ENCODE assay signal across 9 cellular contexts in the genomic region with DNA sequence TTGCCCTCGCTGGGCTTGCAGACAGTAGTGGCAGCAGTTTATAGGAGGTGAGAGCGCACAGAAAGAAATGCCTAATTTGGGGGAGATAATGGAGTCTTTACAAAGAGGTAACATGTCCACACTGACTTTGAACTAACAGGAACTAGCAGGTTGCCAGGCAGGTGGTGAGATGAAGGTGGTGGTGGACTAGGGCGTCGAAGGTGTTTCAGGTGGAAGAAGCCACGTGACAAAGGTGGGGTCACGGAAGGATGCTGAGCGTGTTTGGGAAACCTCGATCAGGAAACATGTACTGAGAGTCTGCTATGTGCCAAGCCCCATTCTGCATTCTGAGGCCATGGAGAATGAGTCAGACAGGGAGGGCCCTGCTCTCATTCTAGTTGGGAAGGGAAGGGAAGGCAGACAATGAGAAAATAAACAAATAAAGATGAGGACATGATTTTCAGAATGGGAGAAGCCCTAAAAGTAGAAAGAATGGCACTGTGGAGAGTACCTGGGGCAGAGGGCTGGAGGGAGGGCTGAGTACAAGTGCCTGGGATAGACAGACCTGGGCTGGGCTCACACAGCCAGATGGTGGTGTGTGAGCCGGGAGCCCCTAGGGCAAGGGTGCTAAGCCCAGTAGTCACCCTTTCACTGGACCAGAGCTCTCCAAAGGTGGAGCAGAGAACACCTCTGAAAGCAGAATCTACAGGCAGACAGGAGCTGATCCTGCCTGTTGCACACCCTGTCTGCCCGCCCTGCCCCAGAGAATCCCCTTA. TPM values are rescaled to one million over a fixed set of nuclear protein-coding genes. Genes with fewer than 3 reads are reported as not detected.
DNase-seq lines count a peak whose midpoint lies in the region; TF ChIP-seq lines count a peak whose summit lies in the region.
"Had no signal": no experiment of that assay in that cellular context is flagged by ENCODE, and none has a peak within 500 bp of the region (broad histone marks: within the 10 kb centered on the region; RNA-seq: fewer than 3 reads in every experiment).

No MANE protein-coding gene starts in this region.

- in situ Hi-C loops in mammary epithelial cell (cut with MboI; ENCODE audit: low sequenced_read_pairs in 2 of 2), result loop anchor here in 1 of 2 donors (25.0 kb wide), 1 partner anchor 132 kb away; a partner anchor contains a TSS

- peak overlapping the region; percentile 10 for H3K4me2 ChIP-seq in mammary epithelial cell (ENCODE audit: insufficient read depth, low read depth, low read length)

- no peaks in the 10 kb centered on the region for H3K36me3 ChIP-seq in mammary epithelial cell (ENCODE audit: insufficient read depth, low read length)
- H3K36me3 ChIP-seq in right atrium auricular region, result no peaks in the 10 kb centered on the region
- peaks cover 4 to 13% (median 11%) of the 10 kb centered on the region in 3 donors for H3K36me3 ChIP-seq in tibial artery

- 68% methylated on average over 10 of the region's 10 CpGs for WGBS in mammary epithelial cell (ENCODE audit: low coverage, missing lambda C conversion rate)

- H4K20me1 ChIP-seq in mammary epithelial cell (ENCODE audit: insufficient read depth, low read length), result no peaks in the 10 kb centered on the region

- H3K4me1 ChIP-seq in mammary epithelial cell (ENCODE audit: insufficient read depth, low read length) (peaks cover 13% of the 10 kb centered on the region), right atrium auricular region (peaks cover 0 to 16% of the 10 kb centered on the region in 2 donors), tibial artery (peaks cover 0 to 28% (median 14%) of the 10 kb centered on the region in 4 donors)

- H3K27ac Mint-ChIP-seq in HFFc6, result peak overlapping the region; percentile 68
- H3K27ac Mint-ChIP-seq: activated naive CD8-positive, alpha-beta T cell treated with anti-CD3 and anti-CD28 coated beads for 36 hours; T-helper 2 cell treated with Interferon-gamma antibody and Interleukin-4, amounts not matched to agents 5 μg/mL and 100 μg/mL, for 36 hours had no signal

- BruUV-seq in mammary epithelial cell (replicated peaks; lab: Mats Ljungman, UMichigan), result no TSS peak

- no peaks in the 10 kb centered on the region for H3K36me3 Mint-ChIP-seq in HFFc6 (ENCODE audit: low read depth)
- H3K36me3 Mint-ChIP-seq: activated naive CD8-positive, alpha-beta T cell treated with anti-CD3 and anti-CD28 coated beads for 36 hours had no signal

- H3K79me2 ChIP-seq in mammary epithelial cell (ENCODE audit: insufficient read depth, low read length), result no peaks in the 10 kb centered on the region

- H3K9me3 ChIP-seq in mammary epithelial cell (replicated peaks; ENCODE audit: insufficient read depth, low read length) (no peaks in the 10 kb centered on the region), right atrium auricular region (no peaks in the 10 kb centered on the region), tibial artery (no peaks in the 10 kb centered on the region)

- H2AFZ ChIP-seq in mammary epithelial cell (ENCODE audit: low read depth, low read length), result peak overlapping the region; percentile 47

- H3K27ac ChIP-seq in mammary epithelial cell (ENCODE audit: insufficient read depth, low read depth, low read length), result no peak overlapping the region
- peak overlapping the region; percentile 45 to 74 for H3K27ac ChIP-seq in right atrium auricular region
- peak overlapping the region; percentile 66 to 67 for H3K27ac ChIP-seq in tibial artery

- H3K27me3 ChIP-seq in mammary epithelial cell (ENCODE audit: insufficient read depth, low read length) (peaks cover 6% of the 10 kb centered on the region), right atrium auricular region (no peaks in the 10 kb centered on the region), tibial artery (no peaks in the 10 kb centered on the region)

- intact Hi-C loops in mammary epithelial cell (cut with micrococcal nuclease) (loop anchor here (1.0 to 5.0 kb wide), 9 partner anchors 17 to 1222 kb away; a partner anchor contains a TSS), tibial artery (cut with DNase I; ENCODE audit: low total_unique reads) (loop anchor here (5.0 kb wide), 1 partner anchor 482 kb away; no protein-coding TSS in a partner anchor)

- CTCF ChIA-PET in mammary epithelial cell (lab: Charles Lee; ENCODE audit: low non-redundant PET), result interaction anchor here (0.7 kb wide), 1 partner anchor 21 kb away, joined by 3 read pairs; no protein-coding TSS in a partner anchor

- H3K4me3 Mint-ChIP-seq in HFFc6, result no peak overlapping the region
- H3K4me3 Mint-ChIP-seq: activated naive CD8-positive, alpha-beta T cell treated with anti-CD3 and anti-CD28 coated beads for 36 hours; T-helper 2 cell treated with Interferon-gamma antibody and Interleukin-4, amounts not matched to agents 5 μg/mL and 100 μg/mL, for 36 hours had no signal

- H3K4me3 ChIP-seq in mammary epithelial cell (replicated peaks in 1 of 3; ENCODE audit: insufficient read depth in 1 of 3, low read depth in 2 of 3, low read length in 3 of 3), result no peak overlapping the region
- no peak overlapping the region for H3K4me3 ChIP-seq in right atrium auricular region
- H3K4me3 ChIP-seq in tibial artery, result no peak overlapping the region

- peaks cover 13% of the 10 kb centered on the region for H3K27me3 Mint-ChIP-seq in HFFc6 (ENCODE audit: insufficient read depth)

- H3K9ac ChIP-seq in mammary epithelial cell (ENCODE audit: insufficient read depth, low read length), result no peak overlapping the region

- dilution Hi-C loops in mammary epithelial cell (cut with HindIII; ENCODE audit: low sequenced_read_pairs), result loop anchor here (5.0 kb wide), 1 partner anchor 67 kb away; no protein-coding TSS in a partner anchor

- DNase-seq in HFFc6 (peak; percentile 51), mammary epithelial cell (peak; percentile 63), right atrium auricular region (ENCODE audit: low spot score) (no peak), tibial artery (peak in 1 of 2 donors; percentile 44), 8988T (no peak), Kasumi-1 (lab: John Stamatoyannopoulos, UW) (no peak)
- DNase-seq in activated CD4-positive, alpha-beta T cell treated with anti-CD3 and anti-CD28 coated beads, Interleukin-2, amount 50 U/mL, for 48 hours, result no peak

- H3K4me1 Mint-ChIP-seq in HFFc6 (ENCODE audit: low read depth), result peaks cover 46% of the 10 kb centered on the region
- H3K4me1 Mint-ChIP-seq: activated naive CD8-positive, alpha-beta T cell treated with anti-CD3 and anti-CD28 coated beads for 36 hours had no signal

- TF ChIP-seq CTCF in HFFc6 (IDR thresholded peaks at IDR 0.05) (no peak), mammary epithelial cell (conservative IDR thresholded peaks at IDR 0.05 in 1 of 2, IDR thresholded peaks at IDR 0.05 in 1 of 2; ENCODE audit: extremely low read depth in 1 of 2, insufficient read depth in 1 of 2, low read depth in 1 of 2, low read length in 2 of 2) (no peak), right atrium auricular region (IDR thresholded peaks at IDR 0.05) (no peak), tibial artery (IDR thresholded peaks at IDR 0.05) (no peak)

- no peaks in the 10 kb centered on the region for H3K9me3 Mint-ChIP-seq in HFFc6
- H3K9me3 Mint-ChIP-seq: activated naive CD8-positive, alpha-beta T cell treated with anti-CD3 and anti-CD28 coated beads for 36 hours; T-helper 2 cell treated with Interferon-gamma antibody and Interleukin-4, amounts not matched to agents 5 μg/mL and 100 μg/mL, for 36 hours had no signal

RNA-seq across cellular contexts. Expression of a gene that starts 16.2 kb away (rescaled TPM):
- total RNA-seq in HFFc6 (2021; fragmentation: NEBNext Ultra II Directional; extraction: Animal tissue kit (Norgen Biotek cat#: 25700)), result 100 to 1,000 TPM; 191 to 264 (median 205) TPM
- 100 to 1,000 TPM; 131 to 605 TPM for total RNA-seq in mammary epithelial cell
- polyA plus RNA-seq in mammary epithelial cell, result 130 TPM
- 88.0 TPM for polyA minus RNA-seq in mammary epithelial cell
- total RNA-seq in right atrium auricular region, result 100 to 1,000 TPM in 1 of 2 donors, 10 to 100 TPM in 1; 83.7 to 240 TPM
- total RNA-seq: activated naive CD8-positive, alpha-beta T cell treated with anti-CD3 and anti-CD28 coated beads for 36 hours had no signal

Comparison
In these comparisons a context has a peak if more than half of its experiments do, and no peak if none do; other contexts are left out.
1. DNase-seq: peak in HFFc6 (single experiment) and mammary epithelial cell (single experiment); none in right atrium auricular region (single experiment), 8988T (single experiment), activated CD4-positive, alpha-beta T cell treated with anti-CD3 and anti-CD28 coated beads, Interleukin-2, amount 50 U/mL, for 48 hours (0 of 2) and Kasumi-1 (0 of 2).